Comparison of ENCODE assay signal across 8 cellular contexts in genomic region chr3:31534036-31534435, GRCh38. TPM values are rescaled to one million over a fixed set of nuclear protein-coding genes. Genes with fewer than 3 reads are reported as not detected.
DNase-seq lines count a peak whose midpoint lies in the region; ATAC-seq and TF ChIP-seq lines count a peak whose summit lies in the region.

No MANE protein-coding gene starts in this region.

- no peak overlapping the region for H2BK12ac ChIP-seq in neuronal stem cell (ENCODE audit: low read length)

- H4K91ac ChIP-seq in neuronal stem cell (ENCODE audit: low read depth, low read length, poor library complexity): no peak overlapping the region

- DNase-seq in Ammon's horn (ENCODE audit: low spot score) (peak; percentile 29), HAP-1 (ENCODE audit: low spot score in 2 of 2) (peak in 1 of 2 experiments; percentile 32), SK-N-SH (peak; percentile 30), erythroblast (lab: John Stamatoyannopoulos, UW) (peak; percentile 62 to 64), neuronal stem cell (ENCODE audit: low spot score) (no peak), HPDE6-E6E7 (ENCODE audit: extremely low spot score) (no peak)

- TF ChIP-seq RAD21 in SK-N-SH (IDR thresholded peaks at IDR 0.05; ENCODE audit: low read length): no peak

- 9% methylated on average over 5 of the region's 5 CpGs for WGBS in SK-N-SH (ENCODE audit: low lambda C conversion rate)
- WGBS in neuronal stem cell (ENCODE audit: extremely low coverage in 2 of 2, insufficient read length in 2 of 2, insufficient replicate concordance in 1 of 2), 2 donors: no CpG with 5 or more reads among the region's 5 CpGs

- peaks cover 64% of the 10 kb centered on the region for H3K79me2 ChIP-seq in SK-N-SH (ENCODE audit: insufficient read depth)

- no peak overlapping the region for H2BK15ac ChIP-seq in neuronal stem cell (ENCODE audit: low read length)

- POLR2A ChIA-PET in SK-N-SH (lab: Yijun Ruan, JAX): no interaction called here

- H3K23ac ChIP-seq in neuronal stem cell (ENCODE audit: low read depth, low read length, poor library complexity): no peak overlapping the region

- CTCF ChIA-PET in SK-N-SH (lab: Yijun Ruan, JAX): interaction anchor here (0.8 to 2.7 kb wide), 8 partner anchors 12 to 774 kb away, joined by 3 to 10 read pairs (median 4); no protein-coding TSS in a partner anchor

- H3K27me3 ChIP-seq in HAP-1 (ENCODE audit: low read depth) (no peaks in the 10 kb centered on the region), SK-N-SH (ENCODE audit: insufficient read depth) (no peaks in the 10 kb centered on the region), neuronal stem cell (ENCODE audit: control insufficient read depth in 3 of 3, insufficient read depth in 3 of 3, low read depth in 1 of 3, low read length in 3 of 3) (no peaks in the 10 kb centered on the region)

- TF ChIP-seq CTCF in SK-N-SH (IDR thresholded peaks at IDR 0.05): no peak

- H3F3A ChIP-seq in SK-N-SH (replicated peaks; ENCODE audit: insufficient read depth): peaks cover 3% of the 10 kb centered on the region

- H3K4me2 ChIP-seq in SK-N-SH (peak overlapping the region; percentile 81), neuronal stem cell (ENCODE audit: insufficient read depth, low read length, poor library complexity, severe bottlenecking) (peak overlapping the region; percentile 60)

- no peak overlapping the region for H2BK5ac ChIP-seq in neuronal stem cell (ENCODE audit: low read length)

- H3K9ac ChIP-seq in SK-N-SH: peak overlapping the region; percentile 77
- no peak overlapping the region for H3K9ac ChIP-seq in neuronal stem cell (ENCODE audit: low read depth, low read length, poor library complexity)

- no peak overlapping the region for H2BK120ac ChIP-seq in neuronal stem cell (ENCODE audit: low read depth, low read length)

- H2AFZ ChIP-seq in SK-N-SH (ENCODE audit: low read depth) (no peak overlapping the region), neuronal stem cell (ENCODE audit: low read length) (no peak overlapping the region)

- no peak for ATAC-seq in HG02588 (IDR thresholded peaks at IDR 0.05; ENCODE audit: unreplicated experiment)
- ATAC-seq in GM18873 (IDR thresholded peaks at IDR 0.05; ENCODE audit: low FRiP score, unreplicated experiment): no peak

- H3K27ac ChIP-seq in SK-N-SH (ENCODE audit: low read depth in 2 of 2, low read length in 1 of 2): peak overlapping the region in 1 of 2 experiments; percentile 96; a peak in 2 of 4 replicates
- no peak overlapping the region for H3K27ac ChIP-seq in neuronal stem cell (replicated peaks; ENCODE audit: low read length)

- H3K9me3 ChIP-seq in HAP-1 (no peaks in the 10 kb centered on the region), SK-N-SH (no peaks in the 10 kb centered on the region), neuronal stem cell (replicated peaks in 1 of 2; ENCODE audit: control insufficient read depth in 2 of 2, insufficient read depth in 1 of 2, low read depth in 1 of 2, low read length in 2 of 2) (peaks cover 0 to 18% of the 10 kb centered on the region in 2 donors)

- peaks cover 53% of the 10 kb centered on the region for H4K20me1 ChIP-seq in SK-N-SH (ENCODE audit: insufficient read depth)

- no peak overlapping the region for H3K4ac ChIP-seq in neuronal stem cell (ENCODE audit: low read length)

- no peak overlapping the region for H3K14ac ChIP-seq in neuronal stem cell (ENCODE audit: low read length)

- H2AK5ac ChIP-seq in neuronal stem cell (ENCODE audit: low read depth, low read length): no peak overlapping the region

- in situ Hi-C loops in HAP-1 (cut with MboI; ENCODE audit: low sequenced_read_pairs): no loop called here

- no peaks in the 10 kb centered on the region for H3K9me2 ChIP-seq in SK-N-SH

- H3K36me3 ChIP-seq in HAP-1 (replicated peaks) (peaks cover 10% of the 10 kb centered on the region), SK-N-SH (replicated peaks in 1 of 2; ENCODE audit: control insufficient read depth in 1 of 2, insufficient read depth in 2 of 2, low read length in 1 of 2) (peaks cover 3 to 6% of the 10 kb centered on the region in 2 experiments), neuronal stem cell (replicated peaks in 1 of 2; ENCODE audit: control insufficient read depth in 2 of 2, insufficient read depth in 2 of 2, low read length in 2 of 2) (peaks cover 0 to 13% of the 10 kb centered on the region in 2 donors)

- H3K79me1 ChIP-seq in neuronal stem cell (ENCODE audit: low read depth, low read length): peaks cover 7% of the 10 kb centered on the region

- no peak overlapping the region for H3K18ac ChIP-seq in neuronal stem cell (ENCODE audit: low read length)

- H3K4me3 ChIP-seq in HAP-1 (peak overlapping the region; percentile 87), SK-N-SH (ENCODE audit: low read depth in 2 of 2, low read length in 1 of 2) (peak overlapping the region; percentile 79 to 95), neuronal stem cell (ENCODE audit: low read length in 2 of 2) (peak overlapping the region; percentile 84 to 99)

- H3K4me1 ChIP-seq in HAP-1 (peaks cover 29% of the 10 kb centered on the region), SK-N-SH (ENCODE audit: control insufficient read depth in 1 of 2, insufficient read depth in 2 of 2, low read depth in 1 of 2, low read length in 1 of 2) (peaks cover 3 to 10% of the 10 kb centered on the region in 2 experiments; a peak in 1 of 4 replicates), neuronal stem cell (ENCODE audit: control insufficient read depth in 2 of 2, insufficient read depth in 1 of 2, low read depth in 1 of 2, low read length in 2 of 2) (peaks cover 0 to 4% of the 10 kb centered on the region in 2 donors)

- no peak for TF ChIP-seq POLR2A in erythroblast (IDR thresholded peaks at IDR 0.05; ENCODE audit: low read length)

- no peak for TF ChIP-seq EP300 in SK-N-SH (IDR thresholded peaks at IDR 0.05; ENCODE audit: borderline replicate concordance in 1 of 2, low read depth in 1 of 2, low read length in 1 of 2)

- H4K8ac ChIP-seq in neuronal stem cell (ENCODE audit: low read depth, low read length): no peak overlapping the region

TF ChIP-seq in SK-N-SH, 30 proteins besides CTCF, POLR2A, EP300 and RAD21:
- TF ChIP-seq RXRA (IDR thresholded peaks at IDR 0.05; ENCODE audit: borderline replicate concordance, low read depth): no peak
- TF ChIP-seq YY1 (IDR thresholded peaks at IDR 0.05; ENCODE audit: low read depth): no peak
- no peak for TF ChIP-seq MEF2A (IDR thresholded peaks at IDR 0.05; ENCODE audit: borderline replicate concordance, low read depth)
- no peak for TF ChIP-seq NFIC (IDR thresholded peaks at IDR 0.05; ENCODE audit: borderline replicate concordance)
- 0 out of 2 replicates have a peak, but pooled peaks have one; percentile 27 for TF ChIP-seq GATA2 (CRISPR knock-in tag; IDR thresholded peaks at IDR 0.05)
- no peak for TF ChIP-seq RCOR1 (IDR thresholded peaks at IDR 0.05; ENCODE audit: low read length)
- no peak for TF ChIP-seq TCF12 (IDR thresholded peaks at IDR 0.05)
- TF ChIP-seq MXI1 (IDR thresholded peaks at IDR 0.05; ENCODE audit: low read depth, low read length): peak; percentile 19; the same call in 1 of the 2 replicates

RNA-seq across cellular contexts. Expression of gene STT3B, which starts 1.3 kb away (rescaled TPM):
- 27.9 and 40.5 TPM in 2 replicates for polyA plus RNA-seq in SK-N-SH (2012; rRNA removed)
- polyA plus RNA-seq in SK-N-SH (2012; cell fraction: cytosol; rRNA removed): 46.2 and 51.8 TPM in 2 replicates
- 17.0 and 36.9 TPM in 2 replicates for polyA plus RNA-seq in SK-N-SH (2012; cell fraction: nucleus; rRNA removed)
- polyA plus RNA-seq in neuronal stem cell (2013, experiment 1 of 2): 92.8 TPM
- 92.4 TPM for polyA plus RNA-seq in neuronal stem cell (2013, experiment 2 of 2)

Comparison
In these comparisons a context has a peak if more than half of its experiments do, and no peak if none do; other contexts are left out.
1. DNase-seq: peak in Ammon's horn (single experiment), SK-N-SH (single experiment) and erythroblast (2 of 2); none in neuronal stem cell (single experiment) and HPDE6-E6E7 (single experiment).
2. Peak in every context shown above with its lines, with median percentiles within 50 percentile points of each other: H3K4me3 ChIP-seq.